Comparison of ENCODE assay signal across 2 cellular contexts in genomic region chr1:39182804-39183203, GRCh38.
A peak's percentile ranks its signal among the peaks of the same experiment; 100 is the strongest.
TF ChIP-seq lines count a peak whose summit lies in the region.

No MANE protein-coding gene starts in this region.

TF ChIP-seq in A549, 52 proteins besides CTCF, POLR2A, EP300 and RAD21 (continued from another document):
- TF ChIP-seq PBX3 (IDR thresholded peaks at IDR 0.05) (no peak), MAZ (IDR thresholded peaks at IDR 0.05; ENCODE audit: borderline replicate concordance, low read depth, low read length) (no peak), MAFK (IDR thresholded peaks at IDR 0.05; ENCODE audit: partially characterized antibody) (no peak), SMC3 (IDR thresholded peaks at IDR 0.05) (no peak), JUNB (IDR thresholded peaks at IDR 0.05) (no peak)

TF ChIP-seq in HEK293, 187 proteins besides CTCF, POLR2A, EP300 and RAD21 (continued from another document):
- no peak for TF ChIP-seq TSHZ1 (tag by site-specific recombination; IDR thresholded peaks at IDR 0.05; ENCODE audit: borderline replicate concordance)
- no peak for TF ChIP-seq YY1 (tag by site-specific recombination; IDR thresholded peaks at IDR 0.05)
- TF ChIP-seq ZNF10 (tag by site-specific recombination; IDR thresholded peaks at IDR 0.05), result 0 out of 2 replicates have a peak, but pooled peaks have one; percentile 33
- no peak for TF ChIP-seq ZNF518A (tag by site-specific recombination; conservative IDR thresholded peaks at IDR 0.05; ENCODE audit: low read depth)
- TF ChIP-seq ZNF121 (tag by site-specific recombination; IDR thresholded peaks at IDR 0.05), result no peak
- TF ChIP-seq SP2 (tag by site-specific recombination; IDR thresholded peaks at IDR 0.05), result no peak
- TF ChIP-seq ZNF311 (tag by site-specific recombination; IDR thresholded peaks at IDR 0.05; ENCODE audit: borderline replicate concordance), result no peak
- TF ChIP-seq ZNF335 (tag by site-specific recombination; conservative IDR thresholded peaks at IDR 0.05), result no peak
